ENCODE assay signal across 16 cellular contexts in genomic region chr17:67211742-67212141, GRCh38. TPM values are rescaled to one million over a fixed set of nuclear protein-coding genes. Genes with fewer than 3 reads are reported as not detected.
DNase-seq lines count a peak whose midpoint lies in the region; ATAC-seq and TF ChIP-seq lines count a peak whose summit lies in the region.
"Had no signal": no experiment of that assay in that cellular context is flagged by ENCODE, and none has a peak within 500 bp of the region (broad histone marks: within the 10 kb centered on the region; RNA-seq: fewer than 3 reads in every experiment).

No MANE protein-coding gene starts in this region.

- no peak overlapping the region for H3K4ac ChIP-seq in mesenchymal stem cell (ENCODE audit: low read depth in 1 of 2, low read length in 2 of 2)

- H3K27ac Mint-ChIP-seq in Calu3 (ENCODE audit: unreplicated experiment): no peak overlapping the region
- H3K27ac Mint-ChIP-seq: activated CD4-positive, alpha-beta memory T cell treated with anti-CD3 and anti-CD28 coated beads for 36 hours; activated T-helper 1 cell treated with anti-CD3 and anti-CD28 coated beads, Interleukin-12 subunit alpha, Interleukin-12 subunit beta, Interleukin-2, Interleukin-4 antibody, amounts not matched to agents 30 ng/mL and 10 ng/mL and 1 ng/mL, durations not matched to agents 14 hours and 24 hours and 36 hours; progenitor cell of endocrine pancreas had no signal

- DNase-seq in NB4 (ENCODE audit: low read depth) (peak; percentile 79), cardiac fibroblast (ENCODE audit: low read depth in 2 of 2) (peak; percentile 46 to 64), mesenchymal stem cell (peak; percentile 64), dermis blood vessel endothelial cell (no peak), OCI-M1 (lab: John Stamatoyannopoulos, UW) (no peak), Calu3 (no peak)
- DNase-seq: activated CD4-positive, alpha-beta memory T cell treated with anti-CD3 and anti-CD28 coated beads for 36 hours; amygdala; DMS79; NCI-H524; T-helper 9 cell; testis had no signal

- H3K4me3 Mint-ChIP-seq in Calu3 (ENCODE audit: low read depth, unreplicated experiment): no peak overlapping the region
- H3K4me3 Mint-ChIP-seq: activated CD4-positive, alpha-beta memory T cell treated with anti-CD3 and anti-CD28 coated beads for 36 hours; activated T-helper 1 cell treated with anti-CD3 and anti-CD28 coated beads, Interleukin-12 subunit alpha, Interleukin-12 subunit beta, Interleukin-2, Interleukin-4 antibody, amounts not matched to agents 30 ng/mL and 10 ng/mL and 1 ng/mL, durations not matched to agents 14 hours and 24 hours and 36 hours had no signal

- no peaks in the 10 kb centered on the region for H3K9me3 ChIP-seq in BLaER1 treated with 17β-estradiol and CSF1 and Interleukin-3, amounts not matched to agents 10 nM and 100 nM (replicated peaks in 1 of 11)
- H3K9me3 ChIP-seq in mesenchymal stem cell (ENCODE audit: control insufficient read depth, low read length): no peaks in the 10 kb centered on the region
- H3K9me3 ChIP-seq: testis had no signal

- H3K4me1 Mint-ChIP-seq in Calu3 (ENCODE audit: low read depth, unreplicated experiment): peaks cover 11% of the 10 kb centered on the region

- H3K9ac ChIP-seq in BLaER1 treated with 17β-estradiol and CSF1 and Interleukin-3, amounts not matched to agents 10 nM and 100 nM: peak overlapping the region in 1 of 11 experiments; percentile 7; a peak in 1 of 22 replicates
- H3K9ac ChIP-seq in mesenchymal stem cell (ENCODE audit: low read length): no peak overlapping the region

- H2BK120ac ChIP-seq in mesenchymal stem cell (ENCODE audit: low read depth, low read length): no peak overlapping the region

- no peak overlapping the region for H3K27ac ChIP-seq in BLaER1 treated with 17β-estradiol and CSF1 and Interleukin-3, amounts not matched to agents 10 nM and 100 nM
- no peak overlapping the region for H3K27ac ChIP-seq in mesenchymal stem cell (ENCODE audit: low read length, poor library complexity, severe bottlenecking)
- H3K27ac ChIP-seq: testis had no signal

- H4K8ac ChIP-seq in mesenchymal stem cell (ENCODE audit: low read length): no peak overlapping the region

- no peaks in the 10 kb centered on the region for H3K9me3 Mint-ChIP-seq in Calu3 (ENCODE audit: low read depth, unreplicated experiment)
- H3K9me3 Mint-ChIP-seq: activated CD4-positive, alpha-beta memory T cell treated with anti-CD3 and anti-CD28 coated beads for 36 hours; activated T-helper 1 cell treated with anti-CD3 and anti-CD28 coated beads, Interleukin-12 subunit alpha, Interleukin-12 subunit beta, Interleukin-2, Interleukin-4 antibody, amounts not matched to agents 30 ng/mL and 10 ng/mL and 1 ng/mL, durations not matched to agents 14 hours and 24 hours and 36 hours had no signal

- H3K27me3 ChIP-seq in BLaER1 treated with 17β-estradiol and CSF1 and Interleukin-3, amounts not matched to agents 10 nM and 100 nM: no peaks in the 10 kb centered on the region
- H3K27me3 ChIP-seq in mesenchymal stem cell (ENCODE audit: control insufficient read depth in 1 of 2, insufficient read depth in 1 of 2, low read length in 2 of 2): no peaks in the 10 kb centered on the region
- H3K27me3 ChIP-seq: testis had no signal

- TF ChIP-seq POLR2A in NB4 (IDR thresholded peaks at IDR 0.05; ENCODE audit: extremely low read depth, insufficient read length): no peak

- no peak overlapping the region for H3K18ac ChIP-seq in mesenchymal stem cell (ENCODE audit: low read depth in 1 of 2, low read length in 2 of 2)

- H2BK5ac ChIP-seq in mesenchymal stem cell (ENCODE audit: low read depth, low read length, poor library complexity, severe bottlenecking): no peak overlapping the region

- H3K14ac ChIP-seq in mesenchymal stem cell (ENCODE audit: low read length in 2 of 2): no peak overlapping the region

- H2AK5ac ChIP-seq in mesenchymal stem cell (ENCODE audit: low read length, severe bottlenecking): no peak overlapping the region

- peaks cover 3 to 98% (median 39%) of the 10 kb centered on the region in 11 experiments; a peak in 15 of 22 replicates for H4K20me1 ChIP-seq in BLaER1 treated with 17β-estradiol and CSF1 and Interleukin-3, amounts not matched to agents 10 nM and 100 nM

- WGBS in mesenchymal stem cell: 96% methylated on average over 4 of the region's 5 CpGs

- no peak overlapping the region for H4K91ac ChIP-seq in mesenchymal stem cell (ENCODE audit: low read length)

- peaks cover 22% of the 10 kb centered on the region for H3K79me1 ChIP-seq in mesenchymal stem cell (replicated peaks; ENCODE audit: low read length, poor library complexity, severe bottlenecking)

- ATAC-seq in SK-N-SH treated with all-trans-retinoic acid at 6 μM for 48 hours: no peak

- H2AFZ ChIP-seq in mesenchymal stem cell (ENCODE audit: low read depth, low read length): no peak overlapping the region

- H3K4me1 ChIP-seq in BLaER1 treated with 17β-estradiol and CSF1 and Interleukin-3, amounts not matched to agents 10 nM and 100 nM: peaks cover 0 to 63% (median 12%) of the 10 kb centered on the region in 10 experiments; a peak in 12 of 20 replicates
- peaks cover 15% of the 10 kb centered on the region for H3K4me1 ChIP-seq in mesenchymal stem cell (ENCODE audit: control insufficient read depth, insufficient read depth, low read depth, low read length)
- H3K4me1 ChIP-seq: testis had no signal

- no peak overlapping the region for H3K4me3 ChIP-seq in BLaER1 treated with 17β-estradiol and CSF1 and Interleukin-3, amounts not matched to agents 10 nM and 100 nM
- H3K4me3 ChIP-seq in NB4 (ENCODE audit: low read depth, low read length): no peak overlapping the region
- no peak overlapping the region for H3K4me3 ChIP-seq in cardiac fibroblast (replicated peaks in 1 of 2; ENCODE audit: low read depth in 2 of 2, low read length in 2 of 2)
- no peak overlapping the region for H3K4me3 ChIP-seq in mesenchymal stem cell (ENCODE audit: insufficient read depth in 1 of 2, low read depth in 1 of 2, low read length in 2 of 2)
- H3K4me3 ChIP-seq: testis had no signal

- no peak overlapping the region for H2BK15ac ChIP-seq in mesenchymal stem cell (ENCODE audit: low read depth, poor library complexity, severe bottlenecking)

- intact Hi-C loops in Calu3 (cut with micrococcal nuclease; ENCODE audit: unreplicated experiment): no loop called here

- H3K23ac ChIP-seq in mesenchymal stem cell (ENCODE audit: low read length in 2 of 2): no peak overlapping the region

- no TSS peak for BruUV-seq in Calu3 (replicated peaks; lab: Mats Ljungman, UMichigan)

- CTCF ChIA-PET in Calu3 (lab: Charles Lee): no interaction called here

- no peaks in the 10 kb centered on the region for H3K27me3 Mint-ChIP-seq in Calu3 (ENCODE audit: unreplicated experiment)
- H3K27me3 Mint-ChIP-seq: activated CD4-positive, alpha-beta memory T cell treated with anti-CD3 and anti-CD28 coated beads for 36 hours; progenitor cell of endocrine pancreas had no signal

- H3K4me2 ChIP-seq in BLaER1 treated with 17β-estradiol and CSF1 and Interleukin-3, amounts not matched to agents 10 nM and 100 nM: peak overlapping the region in 6 of 11 experiments; percentile 33 to 64 (median 54); a peak in 11 of 22 replicates
- H3K4me2 ChIP-seq in mesenchymal stem cell (ENCODE audit: low read length, poor library complexity, severe bottlenecking): no peak overlapping the region

- no peaks in the 10 kb centered on the region for H3K36me3 Mint-ChIP-seq in Calu3 (ENCODE audit: insufficient read depth, unreplicated experiment)

- H3K36me3 ChIP-seq in BLaER1 treated with 17β-estradiol and CSF1 and Interleukin-3, amounts not matched to agents 10 nM and 100 nM: peaks cover 69 to 94% (median 84%) of the 10 kb centered on the region in 11 experiments
- peaks cover 7 to 27% of the 10 kb centered on the region in 2 experiments for H3K36me3 ChIP-seq in mesenchymal stem cell (ENCODE audit: control insufficient read depth in 1 of 2, insufficient read depth in 2 of 2, low read depth in 1 of 2, low read length in 2 of 2)

- TF ChIP-seq CTCF in NB4 (IDR thresholded peaks at IDR 0.05; ENCODE audit: low read depth, low read length): no peak
- TF ChIP-seq CTCF in cardiac fibroblast (IDR thresholded peaks at IDR 0.05; ENCODE audit: low read depth, low read length): no peak
- TF ChIP-seq CTCF in Calu3 (IDR thresholded peaks at IDR 0.05; ENCODE audit: unreplicated experiment): no peak

- no peak overlapping the region for H2BK12ac ChIP-seq in mesenchymal stem cell (ENCODE audit: low read length in 2 of 2)

TF ChIP-seq in SK-N-SH treated with all-trans-retinoic acid at 6 μM for 48 hours, 23 proteins besides CTCF, POLR2A, EP300 and RAD21 (continues in another document):
- TF ChIP-seq PATZ1 (CRISPR knock-in tag; IDR thresholded peaks at IDR 0.05; ENCODE audit: borderline replicate concordance) (no peak), TCF4 (CRISPR knock-in tag; IDR thresholded peaks at IDR 0.05; ENCODE audit: borderline replicate concordance) (no peak), ZNF8 (CRISPR knock-in tag; IDR thresholded peaks at IDR 0.05) (no peak), ZNF565 (CRISPR knock-in tag; conservative IDR thresholded peaks at IDR 0.05; ENCODE audit: low read depth) (no peak), GLIS3 (CRISPR knock-in tag; IDR thresholded peaks at IDR 0.05) (no peak), ZFP3 (CRISPR knock-in tag; IDR thresholded peaks at IDR 0.05) (no peak)

RNA-seq across cellular contexts. Expression of gene HELZ, which starts 33.3 kb away (rescaled TPM):
- 12.8 TPM for polyA plus RNA-seq in mesenchymal stem cell (2013, experiment 1 of 2)
- 12.1 TPM for polyA plus RNA-seq in mesenchymal stem cell (2013, experiment 2 of 2)
- total RNA-seq in dermis blood vessel endothelial cell (73.9 and 79.2 TPM in 2 replicates), Calu3 (2022) (50.7 and 60.8 TPM in 2 replicates)

Comparison
In these comparisons a context has a peak if more than half of its experiments do, and no peak if none do; other contexts are left out.
1. DNase-seq: peak in NB4 (single experiment), cardiac fibroblast (2 of 2) and mesenchymal stem cell (single experiment); none in dermis blood vessel endothelial cell (single experiment), OCI-M1 (single experiment) and Calu3 (single experiment).